ENCODE assay signal across 8 cellular contexts in genomic region chr3:88031543-88032148, GRCh38. TPM values are rescaled to one million over a fixed set of nuclear protein-coding genes. Genes with fewer than 3 reads are reported as not detected.
DNase-seq lines count a peak whose midpoint lies in the region; ATAC-seq, FAIRE-seq and TF ChIP-seq lines count a peak whose summit lies in the region.

No MANE protein-coding gene starts in this region.

- no peaks in the 10 kb centered on the region for H3K36me3 ChIP-seq in neuron (ENCODE audit: insufficient read depth, low read length)

- H2AFZ ChIP-seq in neuron (ENCODE audit: low read depth, low read length): peak overlapping the region; percentile 69

- H3K27me3 ChIP-seq in neuron (ENCODE audit: insufficient read depth, low read length): no peaks in the 10 kb centered on the region

- TF ChIP-seq CTCF in epithelial cell of proximal tubule (conservative IDR thresholded peaks at IDR 0.05; ENCODE audit: low read depth, low read length) (no peak), D721Med (IDR thresholded peaks at IDR 0.05; ENCODE audit: insufficient read depth, missing control alignments) (no peak)

- ATAC-seq in GM19438 (IDR thresholded peaks at IDR 0.05; ENCODE audit: low read depth, unreplicated experiment): peak; percentile 83
- ATAC-seq in HG03439 (IDR thresholded peaks at IDR 0.05; ENCODE audit: unreplicated experiment): peak; percentile 81
- peak; percentile 83 for ATAC-seq in SK-N-SH treated with all-trans-retinoic acid at 6 μM for 48 hours

- no peaks in the 10 kb centered on the region for H3K4me1 ChIP-seq in neuron (ENCODE audit: insufficient read depth, low read length)

- peak; percentile 29 for DNase-seq in G401 (ENCODE audit: low spot score)
- no peak for DNase-seq in epithelial cell of proximal tubule (ENCODE audit: low read depth)
- DNase-seq in 8988T: no peak
- DNase-seq in D721Med (ENCODE audit: insufficient read length, low spot score): no peak

- in situ Hi-C loops in G401 (cut with HindIII; ENCODE audit: low sequenced_read_pairs): no loop called here

- FAIRE-seq in D721Med (lab: Jason Lieb, UNC): no peak

- no peaks in the 10 kb centered on the region for H3K9me3 ChIP-seq in neuron (ENCODE audit: low read length)

- H3K4me3 ChIP-seq in epithelial cell of proximal tubule (ENCODE audit: low read depth, low read length): peak overlapping the region; percentile 49
- H3K4me3 ChIP-seq in neuron (ENCODE audit: low read length): peak overlapping the region; percentile 9

TF ChIP-seq in SK-N-SH treated with all-trans-retinoic acid at 6 μM for 48 hours, 23 proteins besides CTCF, POLR2A, EP300 and RAD21:
- TF ChIP-seq TCF4 (CRISPR knock-in tag; IDR thresholded peaks at IDR 0.05; ENCODE audit: borderline replicate concordance) (no peak), TSHZ2 (CRISPR knock-in tag; IDR thresholded peaks at IDR 0.05) (no peak), ZC3H10 (CRISPR knock-in tag; IDR thresholded peaks at IDR 0.05) (no peak), POU6F1 (CRISPR knock-in tag; IDR thresholded peaks at IDR 0.05; ENCODE audit: borderline replicate concordance, low read depth) (no peak), GLIS3 (CRISPR knock-in tag; IDR thresholded peaks at IDR 0.05) (no peak), BACH2 (CRISPR knock-in tag; IDR thresholded peaks at IDR 0.05; ENCODE audit: borderline replicate concordance) (no peak), PATZ1 (CRISPR knock-in tag; IDR thresholded peaks at IDR 0.05; ENCODE audit: borderline replicate concordance) (no peak), CSDC2 (CRISPR knock-in tag; IDR thresholded peaks at IDR 0.05) (no peak)

RNA-seq across cellular contexts. Expression of gene CGGBP1, which starts 27.2 kb away (rescaled TPM):
- total RNA-seq in G401 (2014; rRNA removed; shearing (Covaris generic)): 12.5 and 13.0 TPM in 2 replicates
- total RNA-seq in epithelial cell of proximal tubule: 34.8 and 35.1 TPM in 2 replicates

RNA-seq across cellular contexts. Expression of gene ZNF654, which starts 27.4 kb away (rescaled TPM):
- 7.9 and 9.1 TPM in 2 replicates for total RNA-seq in G401 (2014; rRNA removed; shearing (Covaris generic))
- 1.8 and 4.6 TPM in 2 replicates for total RNA-seq in epithelial cell of proximal tubule
